14 cellular contexts compared by ENCODE assay signal in the genomic region with DNA sequence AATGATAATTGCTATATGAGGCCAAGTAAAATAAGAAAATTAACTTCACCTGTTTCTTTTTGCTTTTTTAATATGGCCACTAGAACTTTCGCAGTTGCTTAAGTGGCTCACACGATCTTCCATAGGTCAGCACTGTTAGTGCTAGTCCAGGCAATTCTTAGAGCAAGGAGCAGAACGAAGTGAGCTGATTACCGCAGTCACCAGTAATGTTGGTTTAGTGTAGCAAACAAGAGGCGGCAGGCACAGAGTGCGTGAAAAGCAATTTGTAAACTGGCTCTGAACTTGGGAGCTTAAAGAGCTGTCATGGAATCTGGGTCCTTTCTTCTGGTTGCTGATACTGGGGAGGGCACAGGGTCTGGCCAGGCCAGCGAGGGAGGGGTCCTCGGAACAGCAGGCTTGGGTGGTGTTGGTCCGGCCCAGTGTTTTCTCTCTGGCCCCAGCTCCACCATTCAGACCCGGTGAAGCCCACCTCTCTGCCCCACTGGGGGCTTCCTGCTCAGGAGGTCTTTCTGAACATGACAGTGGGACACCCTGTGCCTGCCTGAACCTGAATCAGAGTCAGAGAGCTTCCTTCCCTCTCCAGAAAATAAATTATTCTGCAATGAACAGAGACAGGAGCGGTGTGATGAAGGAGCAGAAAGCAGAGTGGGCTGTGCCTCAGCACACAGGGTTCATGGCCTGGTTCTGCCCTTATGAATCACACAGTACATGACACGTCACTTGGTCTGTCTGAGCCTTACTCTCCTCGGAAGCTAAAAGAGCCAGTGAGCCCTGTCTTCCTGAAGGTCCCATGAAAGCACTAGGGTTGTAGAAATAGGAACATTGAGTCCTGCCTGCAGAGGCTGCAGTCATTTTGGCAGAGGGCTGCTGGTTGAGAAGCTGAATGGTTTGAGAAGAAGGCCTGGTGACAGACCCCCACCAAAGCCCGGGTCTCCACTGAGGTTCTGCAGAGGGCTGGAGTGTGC. TPM values are rescaled to one million over a fixed set of nuclear protein-coding genes. Genes with fewer than 3 reads are reported as not detected.
DNase-seq lines count a peak whose midpoint lies in the region; ATAC-seq, FAIRE-seq and TF ChIP-seq lines count a peak whose summit lies in the region.
"Had no signal": no experiment of that assay in that cellular context is flagged by ENCODE, and none has a peak within 500 bp of the region (broad histone marks: within the 10 kb centered on the region; RNA-seq: fewer than 3 reads in every experiment).

No MANE protein-coding gene starts in this region.

- WGBS in spleen, 5 donors: 87 to 93% (median 92%) methylated on average over 14 of the region's 14 CpGs

- H3K36me3 ChIP-seq in kidney (ENCODE audit: control insufficient read depth in 1 of 2, insufficient read depth in 2 of 2, low read length in 2 of 2) (peaks cover 79 to 92% of the 10 kb centered on the region in 2 donors), spleen (peaks cover 24 to 99% (median 97%) of the 10 kb centered on the region in 6 donors)

- TF ChIP-seq CTCF in kidney (IDR thresholded peaks at IDR 0.05; ENCODE audit: borderline replicate concordance, extremely low read depth, insufficient read depth): no peak
- TF ChIP-seq CTCF in spleen (IDR thresholded peaks at IDR 0.05 in 8 of 11, conservative IDR thresholded peaks at IDR 0.05 in 3 of 11): no peak

- peaks cover 0 to 19% of the 10 kb centered on the region in 2 donors for H3K4me1 ChIP-seq in kidney (ENCODE audit: control insufficient read depth in 1 of 2, insufficient read depth in 1 of 2, low read depth in 1 of 2, low read length in 2 of 2)
- peaks cover 1 to 79% (median 35%) of the 10 kb centered on the region in 6 donors for H3K4me1 ChIP-seq in spleen

- H3K9me3 ChIP-seq in kidney (ENCODE audit: control insufficient read depth in 1 of 2, low read length in 2 of 2) (no peaks in the 10 kb centered on the region), spleen (peaks cover 0 to 3% (median 0%) of the 10 kb centered on the region in 8 donors)

- no peak for TF ChIP-seq POLR2A in spleen (IDR thresholded peaks at IDR 0.05)

- ATAC-seq in HG03039 (IDR thresholded peaks at IDR 0.05; ENCODE audit: unreplicated experiment): no peak
- no peak for ATAC-seq in GM21825 (IDR thresholded peaks at IDR 0.05; ENCODE audit: unreplicated experiment)

- intact Hi-C loops in kidney (cut with DNase I): no loop called here
- intact Hi-C loops in spleen (cut with DNase I; ENCODE audit: low total_unique reads): no loop called here

- H3K27ac ChIP-seq in kidney (ENCODE audit: low read depth in 2 of 2, low read length in 2 of 2): peak overlapping the region; percentile 20 to 28
- peak overlapping the region in 7 of 8 donors; percentile 21 to 68 (median 34) for H3K27ac ChIP-seq in spleen

- no peak for FAIRE-seq in kidney (lab: Jason Lieb, UNC)
- FAIRE-seq: colon had no signal

- no peak overlapping the region for H3K4me3 ChIP-seq in kidney (ENCODE audit: low read length in 2 of 2)
- peak overlapping the region in 1 of 8 donors; percentile 4 for H3K4me3 ChIP-seq in spleen

- H3K9ac ChIP-seq in kidney (ENCODE audit: low read length in 2 of 2): no peak overlapping the region

- DNase-seq in GM03348 (ENCODE audit: low spot score): peak; percentile 71
- DNase-seq in astrocyte of the hippocampus (ENCODE audit: low read depth, low spot score): peak; percentile 57
- peak; percentile 62 for DNase-seq in kidney
- no peak for DNase-seq in spleen
- DNase-seq in mucosa of gallbladder (ENCODE audit: low spot score): no peak
- no peak for DNase-seq in DMS153 treated with DMSO at 0.1 percent for 48 hours (lab: John Stamatoyannopoulos, UW; ENCODE audit: unreplicated experiment)
- DNase-seq: activated CD8-positive, alpha-beta memory T cell treated with anti-CD3 and anti-CD28 coated beads, Interleukin-2, amount 50 U/mL, for 4 hours; NCI-H2171 treated with DMSO at 0.1 percent for 48 hours; retina; stimulated activated CD8-positive, alpha-beta memory T cell treated with anti-CD3 and anti-CD28 coated beads, Interleukin-4, amount 100 ng/mL, for 48 hours; T-helper 1 cell had no signal

- no peaks in the 10 kb centered on the region for H3K27me3 ChIP-seq in spleen (replicated peaks in 1 of 7)

RNA-seq across cellular contexts. Expression of gene ETS2, which starts 11.9 kb away (rescaled TPM):
- total RNA-seq in kidney (178 TPM), spleen (100 to 1,000 TPM; 287 to 590 (median 388) TPM), mucosa of gallbladder (93.5 TPM)
- polyA plus RNA-seq in kidney (ENCODE audit: insufficient read depth, low read depth, low replicate concordance) (43.1 TPM), spleen (100 to 1,000 TPM in 1 of 3 donors, 10 to 100 TPM in 2; 44.4 to 113 (median 44.6) TPM)

Comparison
In these comparisons a context has a peak if more than half of its experiments do, and no peak if none do; other contexts are left out.
1. DNase-seq: peak in GM03348 (single experiment), astrocyte of the hippocampus (single experiment) and kidney (single experiment); none in spleen (single experiment), mucosa of gallbladder (single experiment) and DMS153 treated with DMSO at 0.1 percent for 48 hours (single experiment).